8 cellular contexts compared by ENCODE assay signal in genomic region chr14:50532502-50533313, GRCh38. TPM values are rescaled to one million over a fixed set of nuclear protein-coding genes. Genes with fewer than 3 reads are reported as not detected.
A peak's percentile ranks its signal among the peaks of the same experiment; 100 is the strongest.
DNase-seq lines count a peak whose midpoint lies in the region; ATAC-seq, FAIRE-seq and TF ChIP-seq lines count a peak whose summit lies in the region.

Gene MAP4K5 (minus strand): TSS chr14:50532569. CDS start chr14:50532049, 520 bp downstream.

- H3K27ac Mint-ChIP-seq in central memory CD8-positive, alpha-beta T cell (ENCODE audit: low read depth) = peak within 1 kb of the TSS; percentile 92

- H3K9me1 ChIP-seq in keratinocyte (ENCODE audit: control insufficient read depth, extremely low read depth, insufficient read depth, low read length) = peaks cover 4% of the 10 kb centered on the region

- H3K9me3 ChIP-seq in keratinocyte (ENCODE audit: control insufficient read depth, low read depth, low read length) = no peaks in the 10 kb centered on the region

- H3K4me3 ChIP-seq in keratinocyte (ENCODE audit: control insufficient read depth in 2 of 3, extremely low read depth in 1 of 3, insufficient read depth in 2 of 3, low read depth in 1 of 3, low read length in 3 of 3) = peak within 1 kb of the TSS; percentile 65 to 95 (median 85)

- FAIRE-seq in keratinocyte (lab: Jason Lieb, UNC) = peak; percentile 5

- H3K36me3 ChIP-seq in keratinocyte (ENCODE audit: control insufficient read depth in 2 of 2, extremely low read depth in 1 of 2, insufficient read depth in 2 of 2, low read length in 2 of 2) = peaks cover 0 to 5% of the 10 kb centered on the region in 2 experiments

- H3K4me1 Mint-ChIP-seq in central memory CD8-positive, alpha-beta T cell = peaks cover 35% of the 10 kb centered on the region

- H3K27me3 Mint-ChIP-seq in central memory CD8-positive, alpha-beta T cell = no peaks in the 10 kb centered on the region

- peak within 1 kb of the TSS; percentile 94 for H3K4me2 ChIP-seq in keratinocyte (ENCODE audit: control insufficient read depth, extremely low read depth, insufficient read depth, low read depth, low read length)

- no peaks in the 10 kb centered on the region for H4K20me1 ChIP-seq in keratinocyte (ENCODE audit: control insufficient read depth, extremely low read depth, insufficient read depth, low read length)

- peak; percentile 67 to 98 (median 95) for TF ChIP-seq CTCF in keratinocyte (optimal IDR thresholded peaks at IDR 0.05 in 1 of 3, IDR thresholded peaks at IDR 0.05 in 1 of 3, conservative IDR thresholded peaks at IDR 0.05 in 1 of 3; ENCODE audit: extremely low read depth in 1 of 3, insufficient read depth in 2 of 3, low read length in 3 of 3)

- H3K27me3 ChIP-seq in keratinocyte (ENCODE audit: control insufficient read depth, extremely low read depth, insufficient read depth, low read length) = no peaks in the 10 kb centered on the region

- H3K9ac ChIP-seq in keratinocyte (ENCODE audit: control insufficient read depth, extremely low read depth, insufficient read depth, low read length) = peak within 1 kb of the TSS; percentile 93

- peaks cover 42% of the 10 kb centered on the region for H3K79me2 ChIP-seq in keratinocyte (ENCODE audit: control insufficient read depth, insufficient read depth, low read length)

- H3K9me3 Mint-ChIP-seq in central memory CD8-positive, alpha-beta T cell = no peaks in the 10 kb centered on the region

- dilution Hi-C loops in keratinocyte (cut with MboI; ENCODE audit: extremely low pct_ligation_motif_present, low sequenced_read_pairs) = no loop called here

- peaks cover 40% of the 10 kb centered on the region for H3K4me1 ChIP-seq in keratinocyte (ENCODE audit: control insufficient read depth, extremely low read depth, insufficient read depth, low read length)

- H3K4me3 Mint-ChIP-seq in central memory CD8-positive, alpha-beta T cell = peak within 1 kb of the TSS; percentile 84

- peak within 1 kb of the TSS; percentile 86 for H3K27ac ChIP-seq in keratinocyte (ENCODE audit: control insufficient read depth, insufficient read depth, low read length)

- DNase-seq in AG20443 (ENCODE audit: low spot score) = peak; percentile 97
- peak; percentile 84 for DNase-seq in NCI-H226
- peak; percentile 80 to 84 for DNase-seq in central memory CD8-positive, alpha-beta T cell (ENCODE audit: low spot score in 2 of 2)
- peak; percentile 30 for DNase-seq in keratinocyte (ENCODE audit: low read depth, low spot score)
- DNase-seq in stimulated activated CD4-positive, alpha-beta T cell treated with anti-CD3 and anti-CD28 coated beads, Interleukin-12 subunit alpha, Interleukin-12 subunit beta, amount 100 ng/mL, for 48 hours (ENCODE audit: low read depth in 2 of 3, low spot score in 1 of 3) = peak; percentile 78 to 86 (median 81)

- H3K36me3 Mint-ChIP-seq in central memory CD8-positive, alpha-beta T cell (ENCODE audit: insufficient read depth) = peaks cover 6% of the 10 kb centered on the region

- H2AFZ ChIP-seq in keratinocyte (ENCODE audit: control insufficient read depth, low read length) = peak within 1 kb of the TSS; percentile 98

- ATAC-seq in GM19023 (IDR thresholded peaks at IDR 0.05; ENCODE audit: unreplicated experiment) (peak; percentile 96), HG03196 (IDR thresholded peaks at IDR 0.05; ENCODE audit: unreplicated experiment) (peak; percentile 95)
- peak; percentile 97 for ATAC-seq in activated CD4-positive, CD25-positive, alpha-beta regulatory T cell treated with anti-CD3 and anti-CD28 coated beads, Interleukin-2, amount 50 U/mL, for 24 hours
- ATAC-seq in central memory CD8-positive, alpha-beta T cell (replicated peaks; ENCODE audit: extremely low read depth, poor library complexity, severe bottlenecking) = peak; percentile 94

RNA-seq across cellular contexts. Expression of gene MAP4K5, which starts in this region (rescaled TPM):
- 15.8 to 25.8 TPM (median 19.0 TPM) in 3 replicates for polyA plus RNA-seq in keratinocyte
- polyA plus RNA-seq in keratinocyte (2011; ENCODE audit: low read depth) = 23.8 TPM
- polyA plus RNA-seq in keratinocyte (2011; cell fraction: cytosol; rRNA removed) = 11.5 and 18.2 TPM in 2 replicates
- polyA plus RNA-seq in keratinocyte (2011; cell fraction: nucleus; rRNA removed) = 23.4 and 29.2 TPM in 2 replicates
- polyA plus RNA-seq in keratinocyte (2012; ENCODE audit: low replicate concordance) = 16.3 and 21.2 TPM in 2 replicates
- 4.5 to 21.5 TPM (median 9.4 TPM) in 3 replicates for polyA minus RNA-seq in keratinocyte
- polyA minus RNA-seq in keratinocyte (2011; cell fraction: cytosol; rRNA and poly(A)+ RNA removed) = 20.3 TPM
- 18.0 and 45.9 TPM in 2 replicates for polyA minus RNA-seq in keratinocyte (2011; cell fraction: nucleus; rRNA and poly(A)+ RNA removed)

Comparison
In these comparisons a context has a peak if more than half of its experiments do, and no peak if none do; other contexts are left out.
1. Peak in every context shown above with its lines: DNase-seq, ATAC-seq, H3K4me3 ChIP-seq and H3K27ac ChIP-seq.
2. DNase-seq: peak in every context shown above with its lines; median percentile 97 in AG20443; 84 in NCI-H226; 82 in central memory CD8-positive, alpha-beta T cell; 81 in stimulated activated CD4-positive, alpha-beta T cell treated with anti-CD3 and anti-CD28 coated beads, Interleukin-12 subunit alpha, Interleukin-12 subunit beta, amount 100 ng/mL, for 48 hours; 30 in keratinocyte.